ENCODE assay signal across 12 cellular contexts in genomic region chr3:147394168-147394941, GRCh38. TPM values are rescaled to one million over a fixed set of nuclear protein-coding genes. Genes with fewer than 3 reads are reported as not detected.
DNase-seq lines count a peak whose midpoint lies in the region; ATAC-seq, FAIRE-seq and TF ChIP-seq lines count a peak whose summit lies in the region.
"Had no signal": no experiment of that assay in that cellular context is flagged by ENCODE, and none has a peak within 500 bp of the region (broad histone marks: within the 10 kb centered on the region; RNA-seq: fewer than 3 reads in every experiment).

No MANE protein-coding gene starts in this region.

- no peak overlapping the region for H4K5ac ChIP-seq in H1 (ENCODE audit: insufficient read length, low read depth, low read length)

- no peaks in the 10 kb centered on the region for H3K79me2 ChIP-seq in H1 (ENCODE audit: control insufficient read depth in 1 of 2, insufficient read depth in 2 of 2, low read length in 2 of 2)

- peaks cover 17% of the 10 kb centered on the region for H3K36me3 Mint-ChIP-seq in osteocyte (ENCODE audit: unreplicated experiment)
- H3K36me3 Mint-ChIP-seq: IgD-negative memory B cell had no signal

- H3K4me3 ChIP-seq in H1 (ENCODE audit: extremely low read depth in 1 of 4, insufficient read depth in 2 of 4, low read depth in 3 of 4, low read length in 4 of 4): peak overlapping the region; percentile 30 to 68 (median 60); a peak in 6 of 8 replicates

- H3K23me2 ChIP-seq in H1 (ENCODE audit: low read depth, low read length): peaks cover 25% of the 10 kb centered on the region

- peaks cover 0 to 12% of the 10 kb centered on the region in 2 experiments for H4K20me1 ChIP-seq in H1 (replicated peaks in 1 of 2; ENCODE audit: control insufficient read depth in 1 of 2, insufficient read depth in 2 of 2, low read length in 2 of 2)

- H3K4me3 Mint-ChIP-seq in osteocyte (ENCODE audit: unreplicated experiment): peak overlapping the region; percentile 91
- H3K4me3 Mint-ChIP-seq: activated B cell treated with CpG ODN at 0.5 μM for 24 hours had no signal

- DNase-seq in Daoy (ENCODE audit: low read depth) (peak; percentile 49), HuH-7.5 (ENCODE audit: low spot score) (peak; percentile 61), H1 (ENCODE audit: low read depth in 1 of 2, low spot score in 2 of 2) (no peak), osteocyte (ENCODE audit: extremely low spot score, unreplicated experiment) (no peak), NCI-H128 (lab: John Stamatoyannopoulos, UW; ENCODE audit: unreplicated experiment) (no peak)
- DNase-seq: activated B cell treated with CpG ODN at 0.5 μM for 24 hours, NCI-H2029 treated with DMSO at 0.1 percent for 48 hours, PC-3 had no signal

- peaks cover 0 to 4% (median 0%) of the 10 kb centered on the region in 4 experiments; a peak in 2 of 8 replicates for H3K36me3 ChIP-seq in H1 (ENCODE audit: control insufficient read depth in 2 of 4, insufficient read depth in 4 of 4, low read length in 3 of 4)

- H3K4me1 Mint-ChIP-seq in osteocyte (ENCODE audit: unreplicated experiment): peaks cover 46% of the 10 kb centered on the region
- H3K4me1 Mint-ChIP-seq: activated B cell treated with CpG ODN at 0.5 μM for 24 hours had no signal

- H3K27me3 Mint-ChIP-seq in osteocyte (ENCODE audit: unreplicated experiment): no peaks in the 10 kb centered on the region

- no peak overlapping the region for H2AFZ ChIP-seq in H1 (ENCODE audit: low read length)

- CTCF ChIA-PET in H1 (lab: Charles Lee; ENCODE audit: partially characterized antibody): interaction anchor here (0.6 to 27.3 kb wide), 13 partner anchors 10 to 996 kb away, joined by 3 to 485 read pairs (median 10); no protein-coding TSS in a partner anchor

- TF ChIP-seq EP300 in H1 (IDR thresholded peaks at IDR 0.05; ENCODE audit: borderline replicate concordance in 1 of 2, low read depth in 2 of 2, low read length in 2 of 2): no peak

- peaks cover 64 to 97% (median 91%) of the 10 kb centered on the region in 4 experiments for H3K27me3 ChIP-seq in H1 (replicated peaks in 1 of 4; ENCODE audit: control insufficient read depth in 3 of 4, extremely low read depth in 1 of 4, insufficient read depth in 3 of 4, low read length in 3 of 4)

- no peak overlapping the region for H2BK5ac ChIP-seq in H1 (ENCODE audit: low read depth, low read length)

- H3K18ac ChIP-seq in H1 (ENCODE audit: extremely low read depth, low read length): no peak overlapping the region

- 0 out of 2 replicates have a peak overlapping the region, but pooled peaks have one; percentile 31 for H2BK15ac ChIP-seq in H1 (ENCODE audit: low read length)

- 0 out of 2 replicates have a peak overlapping the region, but pooled peaks have one; percentile 61 for H2BK20ac ChIP-seq in H1 (ENCODE audit: low read length)

- no peak overlapping the region for H3K23ac ChIP-seq in H1 (ENCODE audit: insufficient read length)

- POLR2A ChIA-PET in H1 (lab: Charles Lee; ENCODE audit: partially characterized antibody): interaction anchor here (0.7 to 3.7 kb wide), 10 partner anchors 9 to 29 kb away, joined by 3 to 26 read pairs (median 5); partner anchors contain the start of gene ZIC4

- no peak overlapping the region for H4K91ac ChIP-seq in H1 (replicated peaks; ENCODE audit: insufficient read length, low read length)

- peak overlapping the region; percentile 99 for H3K27ac Mint-ChIP-seq in osteocyte (ENCODE audit: unreplicated experiment)
- H3K27ac Mint-ChIP-seq: activated B cell treated with CpG ODN at 0.5 μM for 24 hours had no signal

- H4K8ac ChIP-seq in H1 (ENCODE audit: extremely low read depth, insufficient read depth, low read length): no peak overlapping the region

- H2BK12ac ChIP-seq in H1 (ENCODE audit: low read depth, low read length): peak overlapping the region; percentile 30; the same call in 1 of the 2 replicates

- no peak overlapping the region for H3K56ac ChIP-seq in H1 (replicated peaks; ENCODE audit: insufficient read length, low read depth, low read length)

- TF ChIP-seq POLR2A in H1 (IDR thresholded peaks at IDR 0.05; ENCODE audit: control extremely low read depth in 1 of 2, low read depth in 2 of 2, low read length in 2 of 2): no peak

- ATAC-seq in GM19397 (IDR thresholded peaks at IDR 0.05; ENCODE audit: unreplicated experiment) (no peak), GM21515 (IDR thresholded peaks at IDR 0.05; ENCODE audit: unreplicated experiment) (no peak)
- ATAC-seq: activated naive CD4-positive, alpha-beta T cell treated with anti-CD3 and anti-CD28 coated beads, Interleukin-2, amount 50 U/mL, for 72 hours; PC-3 had no signal

- H3K4ac ChIP-seq in H1 (replicated peaks; ENCODE audit: insufficient read length, low read depth, low read length): no peak overlapping the region

- no peak for TF ChIP-seq CTCF in H1 (IDR thresholded peaks at IDR 0.05; ENCODE audit: control extremely low read depth in 1 of 3, insufficient read depth in 1 of 3, low read depth in 1 of 3, low read length in 3 of 3)
- TF ChIP-seq CTCF in osteocyte (IDR thresholded peaks at IDR 0.05): no peak

- H3K79me1 ChIP-seq in H1 (ENCODE audit: low read depth, low read length): no peaks in the 10 kb centered on the region; the same call in 1 of the 2 replicates

- no peaks in the 10 kb centered on the region for H3K9me3 Mint-ChIP-seq in osteocyte (ENCODE audit: unreplicated experiment)
- H3K9me3 Mint-ChIP-seq: activated B cell treated with CpG ODN at 0.5 μM for 24 hours had no signal

- peaks cover 0 to 4% of the 10 kb centered on the region in 2 experiments; a peak in 1 of 4 replicates for H3K9me3 ChIP-seq in H1 (ENCODE audit: insufficient read depth in 2 of 2, low read depth in 1 of 2, low read length in 1 of 2)

- no peak for TF ChIP-seq RAD21 in H1 (IDR thresholded peaks at IDR 0.05 in 1 of 2, conservative IDR thresholded peaks at IDR 0.05 in 1 of 2; ENCODE audit: low read depth in 2 of 2, low read length in 2 of 2)

- no peak overlapping the region for H3K9ac ChIP-seq in H1 (replicated peaks in 1 of 4; ENCODE audit: extremely low read depth in 1 of 4, low read depth in 3 of 4, low read length in 3 of 4)

- H2AK5ac ChIP-seq in H1 (ENCODE audit: low read depth, low read length): no peak overlapping the region; the same call in 1 of the 2 replicates

- WGBS in H1 (ENCODE audit: extremely low coverage in 1 of 2, insufficient coverage in 1 of 2, insufficient read length in 1 of 2, insufficient replicate concordance in 2 of 2, low coverage in 1 of 2, low lambda C conversion rate in 2 of 2, missing lambda C conversion rate in 1 of 2), 2 experiments: 4% methylated on average over 28 of the region's 29 CpGs; no CpG with 5 or more reads in 1 of the 2 experiments

- peak overlapping the region; percentile 93 to 95 for H3K4me2 ChIP-seq in H1 (ENCODE audit: insufficient read depth in 1 of 2, low read depth in 2 of 2, low read length in 2 of 2)

- no peak overlapping the region for H3K14ac ChIP-seq in H1 (ENCODE audit: insufficient read length)

- no peak overlapping the region for H2BK120ac ChIP-seq in H1 (replicated peaks; ENCODE audit: low read depth, low read length)

- peaks cover 10 to 52% (median 20%) of the 10 kb centered on the region in 4 experiments for H3K4me1 ChIP-seq in H1 (replicated peaks in 1 of 4; ENCODE audit: control insufficient read depth in 3 of 4, insufficient read depth in 4 of 4, low read length in 3 of 4)

- no peak for FAIRE-seq in H1 (lab: Jason Lieb, UNC)

- no peak overlapping the region for H3K27ac ChIP-seq in H1 (ENCODE audit: low read depth, low read length)

TF ChIP-seq in H1, 55 proteins besides CTCF, POLR2A, EP300 and RAD21 (continues in another document):
- no peak for TF ChIP-seq SIN3A (conservative IDR thresholded peaks at IDR 0.05 in 1 of 2, IDR thresholded peaks at IDR 0.05 in 1 of 2; ENCODE audit: low read depth in 1 of 2, low read length in 2 of 2)
- no peak for TF ChIP-seq NRF1 (IDR thresholded peaks at IDR 0.05; ENCODE audit: low read depth, low read length)
- peak; percentile 79 for TF ChIP-seq EZH2 (IDR thresholded peaks at IDR 0.05; ENCODE audit: low read depth, low read length, severe bottlenecking)
- TF ChIP-seq YY1 (IDR thresholded peaks at IDR 0.05; ENCODE audit: low read depth, low read length): no peak
- no peak for TF ChIP-seq TCF12 (IDR thresholded peaks at IDR 0.05; ENCODE audit: low read depth, low read length)
- 0 out of 2 replicates have a peak, but pooled peaks have one; percentile 28 for TF ChIP-seq CBX8 (IDR thresholded peaks at IDR 0.05; ENCODE audit: borderline replicate concordance, low read depth, low read length)
- no peak for TF ChIP-seq PHF8 (conservative IDR thresholded peaks at IDR 0.05; ENCODE audit: low read depth, low read length)
- no peak for TF ChIP-seq GABPA (IDR thresholded peaks at IDR 0.05; ENCODE audit: borderline replicate concordance, insufficient read depth, low read length)
- no peak for TF ChIP-seq SIRT6 (IDR thresholded peaks at IDR 0.05; ENCODE audit: low read length)
- no peak for TF ChIP-seq CHD2 (IDR thresholded peaks at IDR 0.05; ENCODE audit: low read length)
- no peak for TF ChIP-seq CREB1 (IDR thresholded peaks at IDR 0.05)
- TF ChIP-seq SP1 (IDR thresholded peaks at IDR 0.05; ENCODE audit: low read depth, low read length): no peak

RNA-seq across cellular contexts. Expression of gene ZIC4, which starts 12.0 kb away (rescaled TPM):
- total RNA-seq in Daoy (2014; rRNA removed; shearing (Covaris generic)): 0.17 TPM in 1 of 2 replicates, not detected in the other
- total RNA-seq in H1 (2021; fragmentation: NEBNext Ultra II Directional; extraction: Animal tissue kit (Norgen Biotek cat#: 25700)): 0.13 TPM in 1 of 2 replicates, not detected in the other
- polyA plus RNA-seq in H1 (2011; rRNA removed): 0.03 and 0.31 TPM in 2 replicates
- 0.08 TPM for polyA plus RNA-seq in H1 (2011; cell fraction: cytosol; rRNA removed)
- 0.27 TPM for polyA plus RNA-seq in H1 (2011; cell fraction: nucleus; rRNA removed)
- 0.27 TPM in 1 of 4 replicates, not detected in the others for polyA plus RNA-seq in H1 (2012, experiment 1 of 2)
- polyA plus RNA-seq in H1 (2012, experiment 2 of 2): 0.08 TPM
- polyA plus RNA-seq in H1 (2013, experiment 1 of 2): 0.06 TPM
- 0.06 TPM for polyA plus RNA-seq in H1 (2013, experiment 2 of 2)
- not detected in 2 replicates for polyA minus RNA-seq in H1 (2011; rRNA and poly(A)+ RNA removed)
- polyA minus RNA-seq in H1 (2011; cell fraction: cytosol; rRNA and poly(A)+ RNA removed): not detected
- polyA minus RNA-seq in H1 (2011; cell fraction: nucleus; rRNA and poly(A)+ RNA removed): 0.60 TPM
- total RNA-seq in osteocyte: 8.6 and 8.8 TPM in 2 replicates
- total RNA-seq: activated B cell treated with CpG ODN at 0.5 μM for 24 hours; activated naive CD4-positive, alpha-beta T cell treated with anti-CD3 and anti-CD28 coated beads, Interleukin-2, amount 50 U/mL, for 72 hours; PC-3 had no signal
- polyA plus RNA-seq: IgD-negative memory B cell had no signal

RNA-seq across cellular contexts. Expression of gene ZIC1, which starts 14.8 kb away (rescaled TPM):
- total RNA-seq in Daoy (2014; rRNA removed; shearing (Covaris generic)): 10.3 and 19.5 TPM in 2 replicates
- total RNA-seq in H1 (2021; fragmentation: NEBNext Ultra II Directional; extraction: Animal tissue kit (Norgen Biotek cat#: 25700)): 1.5 and 2.2 TPM in 2 replicates
- polyA plus RNA-seq in H1 (2011; rRNA removed): 0.80 and 3.6 TPM in 2 replicates
- 1.7 TPM for polyA plus RNA-seq in H1 (2011; cell fraction: cytosol; rRNA removed)
- 2.7 TPM for polyA plus RNA-seq in H1 (2011; cell fraction: nucleus; rRNA removed)
- 0.27 to 0.77 TPM (median 0.60 TPM) in 4 replicates for polyA plus RNA-seq in H1 (2012, experiment 1 of 2)
- polyA plus RNA-seq in H1 (2012, experiment 2 of 2): 0.08 TPM
- polyA plus RNA-seq in H1 (2013, experiment 1 of 2): 1.4 TPM
- polyA plus RNA-seq in H1 (2013, experiment 2 of 2): 0.75 TPM
- 0.07 and 0.47 TPM in 2 replicates for polyA minus RNA-seq in H1 (2011; rRNA and poly(A)+ RNA removed)
- polyA minus RNA-seq in H1 (2011; cell fraction: cytosol; rRNA and poly(A)+ RNA removed): 1.6 TPM
- 2.4 TPM for polyA minus RNA-seq in H1 (2011; cell fraction: nucleus; rRNA and poly(A)+ RNA removed)
- 89.9 and 96.9 TPM in 2 replicates for total RNA-seq in osteocyte
- total RNA-seq: activated B cell treated with CpG ODN at 0.5 μM for 24 hours; activated naive CD4-positive, alpha-beta T cell treated with anti-CD3 and anti-CD28 coated beads, Interleukin-2, amount 50 U/mL, for 72 hours; PC-3 had no signal
- polyA plus RNA-seq: IgD-negative memory B cell had no signal

Comparison
In these comparisons a context has a peak if more than half of its experiments do, and no peak if none do; other contexts are left out.
1. DNase-seq: peak in Daoy (single experiment) and HuH-7.5 (single experiment); none in H1 (0 of 2), osteocyte (single experiment) and NCI-H128 (single experiment).